Comparison of ENCODE assay signal across 15 cellular contexts in the genomic region with DNA sequence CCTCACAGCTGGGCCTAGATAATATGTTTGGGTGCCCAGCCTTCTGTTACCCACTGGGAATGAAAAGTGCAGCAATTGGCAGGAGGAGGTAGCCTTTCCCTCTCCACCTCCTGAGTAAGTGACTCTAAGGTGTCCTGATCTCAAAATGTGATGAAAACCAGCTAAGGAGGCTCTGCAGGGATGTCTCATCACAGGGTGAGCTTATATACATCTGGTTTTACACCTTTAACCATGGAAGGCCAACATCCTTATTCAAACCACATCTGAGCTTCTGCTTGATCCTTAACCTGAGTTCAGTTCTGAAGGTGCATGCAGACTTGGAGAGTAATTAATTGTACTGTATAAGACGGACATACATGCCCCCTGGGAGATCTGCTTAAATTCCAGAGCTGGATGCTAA. TPM values are rescaled to one million over a fixed set of nuclear protein-coding genes. Genes with fewer than 3 reads are reported as not detected.
DNase-seq lines count a peak whose midpoint lies in the region; ATAC-seq and TF ChIP-seq lines count a peak whose summit lies in the region.
"Had no signal": no experiment of that assay in that cellular context is flagged by ENCODE, and none has a peak within 500 bp of the region (broad histone marks: within the 10 kb centered on the region; RNA-seq: fewer than 3 reads in every experiment).

No MANE protein-coding gene starts in this region.

- H3K4me3 Mint-ChIP-seq in activated CD8-positive, alpha-beta T cell treated with anti-CD3 and anti-CD28 coated beads, Interleukin-2, amount 10 ng/mL, durations not matched to agents 7 days and 5 days: no peak overlapping the region
- H3K4me3 Mint-ChIP-seq in activated CD8-positive, alpha-beta T cell treated with anti-CD3 and anti-CD28 coated beads for 36 hours: no peak overlapping the region
- H3K4me3 Mint-ChIP-seq in effector memory CD8-positive, alpha-beta T cell: no peak overlapping the region
- H3K4me3 Mint-ChIP-seq: HFFc6 had no signal

- peaks cover 22% of the 10 kb centered on the region for H3K9me3 Mint-ChIP-seq in activated CD8-positive, alpha-beta T cell treated with anti-CD3 and anti-CD28 coated beads, Interleukin-2, amount 10 ng/mL, durations not matched to agents 7 days and 5 days (ENCODE audit: insufficient read depth)
- H3K9me3 Mint-ChIP-seq in activated CD8-positive, alpha-beta T cell treated with anti-CD3 and anti-CD28 coated beads for 36 hours: peaks cover 17% of the 10 kb centered on the region
- H3K9me3 Mint-ChIP-seq in effector memory CD8-positive, alpha-beta T cell: peaks cover 0 to 6% of the 10 kb centered on the region in 2 donors

- intact Hi-C loops in activated CD8-positive, alpha-beta T cell treated with anti-CD3 and anti-CD28 coated beads for 36 hours (cut with micrococcal nuclease): no loop called here
- intact Hi-C loops in uterus (cut with DNase I; ENCODE audit: low total_unique reads): no loop called here

- TF ChIP-seq CTCF in activated CD8-positive, alpha-beta T cell treated with anti-CD3 and anti-CD28 coated beads for 36 hours (IDR thresholded peaks at IDR 0.05): no peak
- TF ChIP-seq CTCF in uterus (IDR thresholded peaks at IDR 0.05): no peak

- CTCF ChIA-PET in activated CD8-positive, alpha-beta T cell treated with anti-CD3 and anti-CD28 coated beads, Interleukin-2, amount 10 ng/mL, durations not matched to agents 7 days and 5 days (lab: Charles Lee): interaction anchor here (0.9 to 2.4 kb wide), 5 partner anchors 14 to 209 kb away, joined by 3 to 12 read pairs (median 4); no protein-coding TSS in a partner anchor
- CTCF ChIA-PET in activated CD8-positive, alpha-beta T cell treated with anti-CD3 and anti-CD28 coated beads for 36 hours (lab: Charles Lee): interaction anchor here (0.7 to 2.2 kb wide), 8 partner anchors 10 to 209 kb away, joined by 3 to 6 read pairs (median 3); no protein-coding TSS in a partner anchor

- H3K27me3 ChIP-seq in rectal smooth muscle tissue (ENCODE audit: control insufficient read depth, insufficient read depth, low read length): no peaks in the 10 kb centered on the region
- H3K27me3 ChIP-seq in uterus: no peaks in the 10 kb centered on the region
- H3K27me3 ChIP-seq: BLaER1 had no signal

- peaks cover 7% of the 10 kb centered on the region for H3K36me3 Mint-ChIP-seq in activated CD8-positive, alpha-beta T cell treated with anti-CD3 and anti-CD28 coated beads, Interleukin-2, amount 10 ng/mL, durations not matched to agents 7 days and 5 days (ENCODE audit: low read depth)
- peaks cover 8% of the 10 kb centered on the region for H3K36me3 Mint-ChIP-seq in activated CD8-positive, alpha-beta T cell treated with anti-CD3 and anti-CD28 coated beads for 36 hours (ENCODE audit: low read depth)
- H3K36me3 Mint-ChIP-seq in effector memory CD8-positive, alpha-beta T cell (ENCODE audit: insufficient read depth): no peaks in the 10 kb centered on the region

- ATAC-seq in activated CD8-positive, alpha-beta T cell treated with anti-CD3 and anti-CD28 coated beads, Interleukin-2, amount 10 ng/mL, durations not matched to agents 7 days and 5 days: peak; percentile 47
- ATAC-seq in activated CD8-positive, alpha-beta T cell treated with anti-CD3 and anti-CD28 coated beads for 36 hours: no peak
- ATAC-seq in effector memory CD8-positive, alpha-beta T cell (replicated peaks): peak; percentile 39
- ATAC-seq in HG03108 (IDR thresholded peaks at IDR 0.05; ENCODE audit: unreplicated experiment) (no peak), HG03442 (IDR thresholded peaks at IDR 0.05; ENCODE audit: unreplicated experiment) (no peak)

- peaks cover 3% of the 10 kb centered on the region for H3K27me3 Mint-ChIP-seq in activated CD8-positive, alpha-beta T cell treated with anti-CD3 and anti-CD28 coated beads, Interleukin-2, amount 10 ng/mL, durations not matched to agents 7 days and 5 days (ENCODE audit: low read depth)
- peaks cover 2% of the 10 kb centered on the region for H3K27me3 Mint-ChIP-seq in activated CD8-positive, alpha-beta T cell treated with anti-CD3 and anti-CD28 coated beads for 36 hours
- H3K27me3 Mint-ChIP-seq in effector memory CD8-positive, alpha-beta T cell: no peaks in the 10 kb centered on the region

- H3K36me3 ChIP-seq in rectal smooth muscle tissue (ENCODE audit: control insufficient read depth, insufficient read depth, low read length) (no peaks in the 10 kb centered on the region), uterus (no peaks in the 10 kb centered on the region)
- H3K36me3 ChIP-seq: BLaER1 had no signal

- H3K9me3 ChIP-seq in uterus: no peaks in the 10 kb centered on the region

- H3K27ac ChIP-seq in rectal smooth muscle tissue (ENCODE audit: low read depth, low read length): peak overlapping the region; percentile 84
- H3K27ac ChIP-seq in uterus: peak overlapping the region; percentile 53 to 60
- H3K27ac ChIP-seq: BLaER1, HL-60 had no signal

- POLR2A ChIA-PET in activated CD8-positive, alpha-beta T cell treated with anti-CD3 and anti-CD28 coated beads, Interleukin-2, amount 10 ng/mL, durations not matched to agents 7 days and 5 days (lab: Charles Lee): no interaction called here
- POLR2A ChIA-PET in activated CD8-positive, alpha-beta T cell treated with anti-CD3 and anti-CD28 coated beads for 36 hours (lab: Charles Lee): interaction anchor here (0.6 to 2.2 kb wide), 3 partner anchors 22 to 127 kb away, joined by 3 to 8 read pairs (median 3); no protein-coding TSS in a partner anchor

- H3K27ac Mint-ChIP-seq in activated CD8-positive, alpha-beta T cell treated with anti-CD3 and anti-CD28 coated beads, Interleukin-2, amount 10 ng/mL, durations not matched to agents 7 days and 5 days: no peak overlapping the region
- H3K27ac Mint-ChIP-seq in activated CD8-positive, alpha-beta T cell treated with anti-CD3 and anti-CD28 coated beads for 36 hours: no peak overlapping the region
- H3K27ac Mint-ChIP-seq in effector memory CD8-positive, alpha-beta T cell: no peak overlapping the region
- H3K27ac Mint-ChIP-seq: HFFc6 had no signal

- H3K4me1 ChIP-seq in rectal smooth muscle tissue (ENCODE audit: control insufficient read depth, insufficient read depth, low read length) (peaks cover 23% of the 10 kb centered on the region), uterus (peaks cover 0 to 6% of the 10 kb centered on the region in 2 donors)
- H3K4me1 ChIP-seq: BLaER1 had no signal

- H3K4me3 ChIP-seq in rectal smooth muscle tissue (ENCODE audit: low read length) (no peak overlapping the region), uterus (no peak overlapping the region)
- H3K4me3 ChIP-seq: BLaER1 had no signal

- peaks cover 8% of the 10 kb centered on the region for H3K4me1 Mint-ChIP-seq in activated CD8-positive, alpha-beta T cell treated with anti-CD3 and anti-CD28 coated beads, Interleukin-2, amount 10 ng/mL, durations not matched to agents 7 days and 5 days (ENCODE audit: low read depth)
- peaks cover 2% of the 10 kb centered on the region for H3K4me1 Mint-ChIP-seq in activated CD8-positive, alpha-beta T cell treated with anti-CD3 and anti-CD28 coated beads for 36 hours (ENCODE audit: low read depth)
- H3K4me1 Mint-ChIP-seq in effector memory CD8-positive, alpha-beta T cell (ENCODE audit: low read depth in 2 of 2): peaks cover 7 to 8% of the 10 kb centered on the region in 2 donors

- TF ChIP-seq POLR2A in uterus (IDR thresholded peaks at IDR 0.05): no peak

- H3K9ac ChIP-seq in rectal smooth muscle tissue (ENCODE audit: low read length): no peak overlapping the region
- H3K9ac ChIP-seq: BLaER1 had no signal

- no peak for DNase-seq in activated CD8-positive, alpha-beta T cell treated with anti-CD3 and anti-CD28 coated beads, Interleukin-2, amount 10 ng/mL, durations not matched to agents 7 days and 5 days
- no peak for DNase-seq in activated CD8-positive, alpha-beta T cell treated with anti-CD3 and anti-CD28 coated beads for 36 hours
- no peak for DNase-seq in effector memory CD8-positive, alpha-beta T cell
- no peak for DNase-seq in uterus
- DNase-seq: 8988T, AML-193, GF-D8, HCEC 1CT, HFFc6 had no signal

RNA-seq across cellular contexts. Expression of gene HOPX, which starts 53.7 kb away (rescaled TPM):
- 10 to 100 TPM; 63.6 to 67.4 TPM for total RNA-seq in activated CD8-positive, alpha-beta T cell treated with anti-CD3 and anti-CD28 coated beads, Interleukin-2, amount 10 ng/mL, durations not matched to agents 7 days and 5 days
- 10 to 100 TPM; 55.8 to 58.7 TPM for total RNA-seq in activated CD8-positive, alpha-beta T cell treated with anti-CD3 and anti-CD28 coated beads for 36 hours
- total RNA-seq in uterus: 10 to 100 TPM in 2 of 4 donors, 1 to 10 TPM in 2; 6.0 to 37.4 (median 17.4) TPM
- total RNA-seq: H4, HFFc6 had no signal

Comparison
In these comparisons a context has a peak if more than half of its experiments do, and no peak if none do; other contexts are left out.
1. ATAC-seq: peak in activated CD8-positive, alpha-beta T cell treated with anti-CD3 and anti-CD28 coated beads, Interleukin-2, amount 10 ng/mL, durations not matched to agents 7 days and 5 days (single experiment) and effector memory CD8-positive, alpha-beta T cell (single experiment); none in activated CD8-positive, alpha-beta T cell treated with anti-CD3 and anti-CD28 coated beads for 36 hours (single experiment), HG03108 (single experiment) and HG03442 (single experiment).